ENCODE assay signal across 24 cellular contexts in genomic region chr12:18151036-18151435, GRCh38.
A peak's percentile ranks its signal among the peaks of the same experiment; 100 is the strongest.
DNase-seq lines count a peak whose midpoint lies in the region; ATAC-seq and TF ChIP-seq lines count a peak whose summit lies in the region.
"Had no signal": no experiment of that assay in that cellular context is flagged by ENCODE, and none has a peak within 500 bp of the region (broad histone marks: within the 10 kb centered on the region; RNA-seq: fewer than 3 reads in every experiment).

No MANE protein-coding gene starts in this region.

- H3K4me3 ChIP-seq in Karpas-422 (ENCODE audit: low read length) (no peak overlapping the region), fibroblast of pulmonary artery (replicated peaks; ENCODE audit: low read depth, low read length) (no peak overlapping the region), mammary epithelial cell (replicated peaks in 1 of 3; ENCODE audit: insufficient read depth in 1 of 3, low read depth in 2 of 3, low read length in 3 of 3) (no peak overlapping the region)
- H3K4me3 ChIP-seq: BLaER1, GM12878 had no signal

- H3K27ac ChIP-seq in Karpas-422 (ENCODE audit: low read length) (no peak overlapping the region), mammary epithelial cell (ENCODE audit: insufficient read depth, low read depth, low read length) (no peak overlapping the region)
- H3K27ac ChIP-seq: BLaER1 had no signal

- CTCF ChIA-PET in mammary epithelial cell (lab: Charles Lee; ENCODE audit: low non-redundant PET): no interaction called here

- H3K36me3 ChIP-seq in Karpas-422 (ENCODE audit: insufficient read depth, low read length) (no peaks in the 10 kb centered on the region), mammary epithelial cell (ENCODE audit: insufficient read depth, low read length) (no peaks in the 10 kb centered on the region)
- H3K36me3 ChIP-seq: BE2C, BLaER1 had no signal

- ATAC-seq in GM21360 (IDR thresholded peaks at IDR 0.05; ENCODE audit: unreplicated experiment): no peak
- ATAC-seq: GM12878 had no signal

- H3K27me3 ChIP-seq in Karpas-422 (ENCODE audit: low read length) (no peaks in the 10 kb centered on the region), mammary epithelial cell (ENCODE audit: insufficient read depth, low read length) (no peaks in the 10 kb centered on the region)
- H3K27me3 ChIP-seq: BE2C, BLaER1 had no signal

- H3K4me2 ChIP-seq in Karpas-422 (ENCODE audit: low read depth, low read length, poor library complexity, severe bottlenecking) (no peak overlapping the region), mammary epithelial cell (ENCODE audit: insufficient read depth, low read depth, low read length) (no peak overlapping the region)
- H3K4me2 ChIP-seq: BLaER1 had no signal

- WGBS in mammary epithelial cell (ENCODE audit: low coverage, missing lambda C conversion rate): 58% methylated on average over 1 of the region's 1 CpG

- peak; percentile 1 for DNase-seq in Karpas-422
- DNase-seq in OCI-M1 (lab: John Stamatoyannopoulos, UW): peak; percentile 30
- peak; percentile 69 for DNase-seq in fibroblast of pulmonary artery (ENCODE audit: low read depth)
- DNase-seq in NCI-H2029 treated with DMSO at 0.1 percent for 48 hours (lab: John Stamatoyannopoulos, UW): no peak
- DNase-seq in NCI-H2196 (lab: John Stamatoyannopoulos, UW; ENCODE audit: unreplicated experiment): no peak
- no peak for DNase-seq in mammary epithelial cell
- DNase-seq: 8988T; ACHN; BE2C; C1 segment of cervical spinal cord; CD4-positive, alpha-beta memory T cell; CD4-positive, CD25-positive, alpha-beta regulatory T cell; CD8-positive, alpha-beta memory T cell; COR-L47; DMS 273 treated with DMSO at 0.1 percent for 48 hours; DMS153; DMS53; DMS79; DND-41; EL; GDM1 had no signal

- H2AFZ ChIP-seq in Karpas-422 (ENCODE audit: low read length) (no peak overlapping the region), mammary epithelial cell (ENCODE audit: low read depth, low read length) (no peak overlapping the region)

- in situ Hi-C loops in mammary epithelial cell (cut with MboI; ENCODE audit: low sequenced_read_pairs in 2 of 2): no loop called here

- H3K4me1 ChIP-seq in Karpas-422 (ENCODE audit: low read length) (no peaks in the 10 kb centered on the region), mammary epithelial cell (ENCODE audit: insufficient read depth, low read length) (no peaks in the 10 kb centered on the region)
- H3K4me1 ChIP-seq: BE2C, BLaER1 had no signal

- H3K9me3 ChIP-seq in Karpas-422 (ENCODE audit: low read length): no peaks in the 10 kb centered on the region
- no peaks in the 10 kb centered on the region for H3K9me3 ChIP-seq in mammary epithelial cell (replicated peaks; ENCODE audit: insufficient read depth, low read length)
- H3K9me3 ChIP-seq: BE2C, BLaER1 had no signal

- H4K20me1 ChIP-seq in Karpas-422 (ENCODE audit: insufficient read depth, low read depth, low read length) (no peaks in the 10 kb centered on the region), mammary epithelial cell (ENCODE audit: insufficient read depth, low read length) (no peaks in the 10 kb centered on the region)
- H4K20me1 ChIP-seq: BLaER1 had no signal

- BruUV-seq in mammary epithelial cell (replicated peaks; lab: Mats Ljungman, UMichigan): no TSS peak

- intact Hi-C loops in mammary epithelial cell (cut with micrococcal nuclease): no loop called here

- TF ChIP-seq CTCF in fibroblast of pulmonary artery (IDR thresholded peaks at IDR 0.05; ENCODE audit: low read length, missing control alignments): no peak
- no peak for TF ChIP-seq CTCF in mammary epithelial cell (conservative IDR thresholded peaks at IDR 0.05 in 1 of 2, IDR thresholded peaks at IDR 0.05 in 1 of 2; ENCODE audit: extremely low read depth in 1 of 2, insufficient read depth in 1 of 2, low read depth in 1 of 2, low read length in 2 of 2)

- dilution Hi-C loops in mammary epithelial cell (cut with HindIII; ENCODE audit: low sequenced_read_pairs): no loop called here

- no peaks in the 10 kb centered on the region for H3K79me2 ChIP-seq in Karpas-422 (ENCODE audit: low read length)
- H3K79me2 ChIP-seq in mammary epithelial cell (ENCODE audit: insufficient read depth, low read length): no peaks in the 10 kb centered on the region

- H3K9me2 ChIP-seq in Karpas-422 (replicated peaks; ENCODE audit: insufficient read depth, low read length): no peaks in the 10 kb centered on the region

- H3K9ac ChIP-seq in Karpas-422 (ENCODE audit: low read length): no peak overlapping the region
- no peak overlapping the region for H3K9ac ChIP-seq in mammary epithelial cell (ENCODE audit: insufficient read depth, low read length)
- H3K9ac ChIP-seq: BLaER1 had no signal

Comparison
In these comparisons a context has a peak if more than half of its experiments do, and no peak if none do; other contexts are left out.
1. DNase-seq: peak in Karpas-422 (single experiment), OCI-M1 (single experiment) and fibroblast of pulmonary artery (single experiment); none in NCI-H2029 treated with DMSO at 0.1 percent for 48 hours (single experiment), NCI-H2196 (single experiment) and mammary epithelial cell (single experiment).